2 cellular contexts compared by ENCODE assay signal in the genomic region with DNA sequence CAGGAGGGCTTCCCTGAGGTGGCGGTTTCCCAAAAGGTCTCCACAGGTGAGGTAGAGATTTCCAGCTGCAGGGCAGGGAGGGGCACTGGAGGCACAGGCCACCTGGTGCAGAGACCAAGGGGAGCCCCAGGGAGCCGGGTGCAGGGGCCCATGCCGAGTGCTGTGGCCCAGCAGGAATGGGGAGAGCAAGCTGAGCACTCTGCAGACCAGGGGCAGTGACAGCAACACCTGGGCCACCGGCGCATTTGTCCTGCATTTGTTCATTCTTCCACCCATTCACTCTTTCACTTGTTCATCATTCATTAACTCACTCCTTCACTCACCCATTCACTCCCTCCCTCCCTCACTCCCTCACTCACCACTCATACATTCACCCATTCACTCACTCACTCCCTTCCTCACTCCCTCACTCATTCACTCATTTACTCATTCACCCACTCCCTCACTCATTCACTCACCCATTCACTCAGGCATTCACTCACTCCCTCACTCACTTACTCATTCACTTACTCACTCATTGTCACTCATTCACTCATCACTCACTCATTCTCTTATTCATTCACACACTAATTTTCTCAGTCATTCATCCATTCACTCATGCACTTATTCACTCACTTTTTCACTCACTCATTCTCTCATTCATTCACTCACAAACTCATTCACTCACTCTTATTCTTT.
TF ChIP-seq lines count a peak whose summit lies in the region.

No MANE protein-coding gene starts in this region.

TF ChIP-seq in HEK293T, 16 proteins besides CTCF, POLR2A, EP300 and RAD21:
- TF ChIP-seq TARDBP (IDR thresholded peaks at IDR 0.05) (peak; percentile 87), NFRKB (IDR thresholded peaks at IDR 0.05) (no peak)

TF ChIP-seq in GM12878, 131 proteins besides CTCF, POLR2A, EP300 and RAD21:
- 0 out of 2 replicates have a peak, but pooled peaks have one; percentile 20 for TF ChIP-seq ZNF24 (IDR thresholded peaks at IDR 0.05)
- TF ChIP-seq TCF3 (IDR thresholded peaks at IDR 0.05; ENCODE audit: borderline replicate concordance, insufficient read depth, low read depth, low read length), result 0 out of 2 replicates have a peak, but pooled peaks have one; percentile 29
- TF ChIP-seq, protein P1, sequence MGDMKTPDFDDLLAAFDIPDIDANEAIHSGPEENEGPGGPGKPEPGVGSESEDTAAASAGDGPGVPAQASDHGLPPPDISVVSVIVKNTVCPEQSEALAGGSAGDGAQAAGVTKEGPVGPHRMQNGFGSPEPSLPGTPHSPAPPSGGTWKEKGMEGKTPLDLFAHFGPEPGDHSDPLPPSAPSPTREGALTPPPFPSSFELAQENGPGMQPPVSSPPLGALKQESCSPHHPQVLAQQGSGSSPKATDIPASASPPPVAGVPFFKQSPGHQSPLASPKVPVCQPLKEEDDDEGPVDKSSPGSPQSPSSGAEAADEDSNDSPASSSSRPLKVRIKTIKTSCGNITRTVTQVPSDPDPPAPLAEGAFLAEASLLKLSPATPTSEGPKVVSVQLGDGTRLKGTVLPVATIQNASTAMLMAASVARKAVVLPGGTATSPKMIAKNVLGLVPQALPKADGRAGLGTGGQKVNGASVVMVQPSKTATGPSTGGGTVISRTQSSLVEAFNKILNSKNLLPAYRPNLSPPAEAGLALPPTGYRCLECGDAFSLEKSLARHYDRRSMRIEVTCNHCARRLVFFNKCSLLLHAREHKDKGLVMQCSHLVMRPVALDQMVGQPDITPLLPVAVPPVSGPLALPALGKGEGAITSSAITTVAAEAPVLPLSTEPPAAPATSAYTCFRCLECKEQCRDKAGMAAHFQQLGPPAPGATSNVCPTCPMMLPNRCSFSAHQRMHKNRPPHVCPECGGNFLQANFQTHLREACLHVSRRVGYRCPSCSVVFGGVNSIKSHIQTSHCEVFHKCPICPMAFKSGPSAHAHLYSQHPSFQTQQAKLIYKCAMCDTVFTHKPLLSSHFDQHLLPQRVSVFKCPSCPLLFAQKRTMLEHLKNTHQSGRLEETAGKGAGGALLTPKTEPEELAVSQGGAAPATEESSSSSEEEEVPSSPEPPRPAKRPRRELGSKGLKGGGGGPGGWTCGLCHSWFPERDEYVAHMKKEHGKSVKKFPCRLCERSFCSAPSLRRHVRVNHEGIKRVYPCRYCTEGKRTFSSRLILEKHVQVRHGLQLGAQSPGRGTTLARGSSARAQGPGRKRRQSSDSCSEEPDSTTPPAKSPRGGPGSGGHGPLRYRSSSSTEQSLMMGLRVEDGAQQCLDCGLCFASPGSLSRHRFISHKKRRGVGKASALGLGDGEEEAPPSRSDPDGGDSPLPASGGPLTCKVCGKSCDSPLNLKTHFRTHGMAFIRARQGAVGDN (IDR thresholded peaks at IDR 0.05), result no peak
- TF ChIP-seq, protein P2, sequence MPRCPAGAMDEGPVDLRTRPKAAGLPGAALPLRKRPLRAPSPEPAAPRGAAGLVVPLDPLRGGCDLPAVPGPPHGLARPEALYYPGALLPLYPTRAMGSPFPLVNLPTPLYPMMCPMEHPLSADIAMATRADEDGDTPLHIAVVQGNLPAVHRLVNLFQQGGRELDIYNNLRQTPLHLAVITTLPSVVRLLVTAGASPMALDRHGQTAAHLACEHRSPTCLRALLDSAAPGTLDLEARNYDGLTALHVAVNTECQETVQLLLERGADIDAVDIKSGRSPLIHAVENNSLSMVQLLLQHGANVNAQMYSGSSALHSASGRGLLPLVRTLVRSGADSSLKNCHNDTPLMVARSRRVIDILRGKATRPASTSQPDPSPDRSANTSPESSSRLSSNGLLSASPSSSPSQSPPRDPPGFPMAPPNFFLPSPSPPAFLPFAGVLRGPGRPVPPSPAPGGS (IDR thresholded peaks at IDR 0.05; ENCODE audit: borderline replicate concordance, insufficient read depth, low read depth, low read length, poor library complexity, severe bottlenecking), result peak; percentile 69
- no peak for TF ChIP-seq GATAD2B (conservative IDR thresholded peaks at IDR 0.05; ENCODE audit: low read depth)
